8 cellular contexts compared by ENCODE assay signal in genomic region chr7:70829221-70830059, GRCh38.
DNase-seq lines count a peak whose midpoint lies in the region; ATAC-seq and TF ChIP-seq lines count a peak whose summit lies in the region.

No MANE protein-coding gene starts in this region.

- no peak overlapping the region for H3K23ac ChIP-seq in mesendoderm (ENCODE audit: low read length)

- peak; percentile 93 for TF ChIP-seq CTCF in GM12874 (IDR thresholded peaks at IDR 0.05; ENCODE audit: insufficient read depth, low read depth, low read length)
- TF ChIP-seq CTCF in activated CD8-positive, alpha-beta T cell treated with anti-CD3 and anti-CD28 coated beads for 36 hours (IDR thresholded peaks at IDR 0.05), result peak; percentile 81

- H3K79me2 ChIP-seq in mesendoderm (ENCODE audit: control insufficient read depth, insufficient read depth, low read length), result no peaks in the 10 kb centered on the region

- peaks cover 17% of the 10 kb centered on the region for H3K27me3 Mint-ChIP-seq in activated CD8-positive, alpha-beta T cell treated with anti-CD3 and anti-CD28 coated beads for 36 hours
- H3K27me3 Mint-ChIP-seq in effector memory CD8-positive, alpha-beta T cell, result peaks cover 4 to 9% of the 10 kb centered on the region in 2 donors

- no peak overlapping the region for H4K8ac ChIP-seq in mesendoderm (ENCODE audit: low read depth, low read length)

- POLR2A ChIA-PET in activated CD8-positive, alpha-beta T cell treated with anti-CD3 and anti-CD28 coated beads for 36 hours (lab: Charles Lee), result no interaction called here

- no peaks in the 10 kb centered on the region for H3K9me3 Mint-ChIP-seq in activated CD8-positive, alpha-beta T cell treated with anti-CD3 and anti-CD28 coated beads for 36 hours
- no peaks in the 10 kb centered on the region for H3K9me3 Mint-ChIP-seq in effector memory CD8-positive, alpha-beta T cell

- intact Hi-C loops in activated CD8-positive, alpha-beta T cell treated with anti-CD3 and anti-CD28 coated beads for 36 hours (cut with micrococcal nuclease), result no loop called here

- H3K18ac ChIP-seq in mesendoderm (ENCODE audit: low read length), result no peak overlapping the region

- no peak overlapping the region for H3K4ac ChIP-seq in mesendoderm (ENCODE audit: low read depth, low read length)

- DNase-seq in NCI-H524 (lab: John Stamatoyannopoulos, UW) (peak; percentile 60 to 84), mesendoderm (peak; percentile 82)
- peak; percentile 71 for DNase-seq in activated CD8-positive, alpha-beta T cell treated with anti-CD3 and anti-CD28 coated beads for 36 hours
- peak; percentile 59 to 65 (median 63) for DNase-seq in effector memory CD8-positive, alpha-beta T cell
- peak; percentile 13 for DNase-seq in stimulated activated CD8-positive, alpha-beta memory T cell treated with anti-CD3 and anti-CD28 coated beads, Interleukin-15, amount 100 ng/mL, for 1 hour (ENCODE audit: low read depth)

- no peaks in the 10 kb centered on the region for H3K79me1 ChIP-seq in mesendoderm (ENCODE audit: low read length)

- no peaks in the 10 kb centered on the region for H3K36me3 Mint-ChIP-seq in activated CD8-positive, alpha-beta T cell treated with anti-CD3 and anti-CD28 coated beads for 36 hours (ENCODE audit: low read depth)
- peaks cover 2% of the 10 kb centered on the region for H3K36me3 Mint-ChIP-seq in effector memory CD8-positive, alpha-beta T cell (ENCODE audit: insufficient read depth)

- H3K4me3 ChIP-seq in mesendoderm (ENCODE audit: low read length), result no peak overlapping the region

- H3K9ac ChIP-seq in mesendoderm (ENCODE audit: low read length), result peak overlapping the region; percentile 55

- H2BK15ac ChIP-seq in mesendoderm (replicated peaks; ENCODE audit: low read depth), result no peak overlapping the region

- peak overlapping the region; percentile 53 for H3K4me2 ChIP-seq in mesendoderm (ENCODE audit: low read length)

- H3K27me3 ChIP-seq in mesendoderm (ENCODE audit: insufficient read depth, low read length, poor library complexity), result no peaks in the 10 kb centered on the region

- no peak overlapping the region for H3K4me3 Mint-ChIP-seq in activated CD8-positive, alpha-beta T cell treated with anti-CD3 and anti-CD28 coated beads for 36 hours
- peak overlapping the region; percentile 51 to 57 for H3K4me3 Mint-ChIP-seq in effector memory CD8-positive, alpha-beta T cell

- no peak overlapping the region for H3K27ac Mint-ChIP-seq in activated CD8-positive, alpha-beta T cell treated with anti-CD3 and anti-CD28 coated beads for 36 hours
- no peak overlapping the region for H3K27ac Mint-ChIP-seq in effector memory CD8-positive, alpha-beta T cell

- H3K4me1 ChIP-seq in mesendoderm (ENCODE audit: control insufficient read depth, low read depth, low read length), result peaks cover 3% of the 10 kb centered on the region

- no peak overlapping the region for H3K27ac ChIP-seq in mesendoderm (ENCODE audit: low read depth, low read length)

- ATAC-seq in HG02884 (IDR thresholded peaks at IDR 0.05; ENCODE audit: unreplicated experiment) (peak; percentile 72), GM19328 (IDR thresholded peaks at IDR 0.05; ENCODE audit: unreplicated experiment) (no peak)
- peak; percentile 74 for ATAC-seq in activated CD8-positive, alpha-beta T cell treated with anti-CD3 and anti-CD28 coated beads for 36 hours
- peak; percentile 96 for ATAC-seq in effector memory CD8-positive, alpha-beta T cell (replicated peaks)

- WGBS in mesendoderm (ENCODE audit: extremely low coverage, insufficient coverage, low lambda C conversion rate), result no CpG with 5 or more reads among the region's 29 CpGs

- CTCF ChIA-PET in activated CD8-positive, alpha-beta T cell treated with anti-CD3 and anti-CD28 coated beads for 36 hours (lab: Charles Lee), result interaction anchor here (0.9 to 2.2 kb wide), 4 partner anchors 13 to 905 kb away, joined by 3 to 21 read pairs (median 4); no protein-coding TSS in a partner anchor

- H2BK5ac ChIP-seq in mesendoderm (ENCODE audit: low read length), result no peak overlapping the region

- H3K56ac ChIP-seq in mesendoderm (ENCODE audit: low read length), result peak overlapping the region; percentile 88

- H3K4me1 Mint-ChIP-seq in activated CD8-positive, alpha-beta T cell treated with anti-CD3 and anti-CD28 coated beads for 36 hours (ENCODE audit: low read depth), result peaks cover 8% of the 10 kb centered on the region
- peaks cover 9 to 11% of the 10 kb centered on the region in 2 donors for H3K4me1 Mint-ChIP-seq in effector memory CD8-positive, alpha-beta T cell (ENCODE audit: low read depth in 2 of 2)

- H2AK5ac ChIP-seq in mesendoderm (ENCODE audit: low read length), result no peak overlapping the region

- no peaks in the 10 kb centered on the region for H3K36me3 ChIP-seq in mesendoderm (ENCODE audit: control insufficient read depth, insufficient read depth, low read length)

- no peak overlapping the region for H2BK120ac ChIP-seq in mesendoderm (ENCODE audit: low read depth, low read length)

- H4K5ac ChIP-seq in mesendoderm (ENCODE audit: low read length), result no peak overlapping the region

Comparison
In these comparisons a context has a peak if more than half of its experiments do, and no peak if none do; other contexts are left out.
1. DNase-seq: peak in every context shown above with its lines; median percentile 82 in mesendoderm; 72 in NCI-H524; 71 in activated CD8-positive, alpha-beta T cell treated with anti-CD3 and anti-CD28 coated beads for 36 hours; 63 in effector memory CD8-positive, alpha-beta T cell; 13 in stimulated activated CD8-positive, alpha-beta memory T cell treated with anti-CD3 and anti-CD28 coated beads, Interleukin-15, amount 100 ng/mL, for 1 hour.